In genomic region chr14:97697772-97698171, GRCh38 we compare ENCODE assay signal across 19 cellular contexts.
DNase-seq lines count a peak whose midpoint lies in the region; ATAC-seq and TF ChIP-seq lines count a peak whose summit lies in the region.
"Had no signal": no experiment of that assay in that cellular context is flagged by ENCODE, and none has a peak within 500 bp of the region (broad histone marks: within the 10 kb centered on the region; RNA-seq: fewer than 3 reads in every experiment).

No MANE protein-coding gene starts in this region.

- no peaks in the 10 kb centered on the region for H3K36me3 Mint-ChIP-seq in CD4-positive, alpha-beta T cell (ENCODE audit: low read depth)
- peaks cover 3% of the 10 kb centered on the region for H3K36me3 Mint-ChIP-seq in activated CD8-positive, alpha-beta T cell treated with anti-CD3 and anti-CD28 coated beads for 36 hours (ENCODE audit: low read depth)
- H3K36me3 Mint-ChIP-seq in effector memory CD8-positive, alpha-beta T cell (ENCODE audit: insufficient read depth): no peaks in the 10 kb centered on the region

- no peaks in the 10 kb centered on the region for H3K27me3 Mint-ChIP-seq in CD4-positive, alpha-beta T cell
- H3K27me3 Mint-ChIP-seq in activated CD8-positive, alpha-beta T cell treated with anti-CD3 and anti-CD28 coated beads for 36 hours: no peaks in the 10 kb centered on the region
- H3K27me3 Mint-ChIP-seq in effector memory CD8-positive, alpha-beta T cell: no peaks in the 10 kb centered on the region

- CTCF ChIA-PET in CD4-positive, alpha-beta T cell (lab: Charles Lee): no interaction called here
- CTCF ChIA-PET in activated CD8-positive, alpha-beta T cell treated with anti-CD3 and anti-CD28 coated beads for 36 hours (lab: Charles Lee): interaction anchor here (0.9 kb wide), 1 partner anchor 11 kb away, joined by 3 read pairs; no protein-coding TSS in a partner anchor

- H3K27me3 ChIP-seq in CD4-positive, alpha-beta T cell (ENCODE audit: control insufficient read depth, insufficient read depth, low read length): no peaks in the 10 kb centered on the region
- H3K27me3 ChIP-seq: ascending aorta, neutrophil had no signal

- no peaks in the 10 kb centered on the region for H3K9me3 ChIP-seq in CD4-positive, alpha-beta T cell (ENCODE audit: control insufficient read depth, low read length)
- H3K9me3 ChIP-seq: ascending aorta, esophagus muscularis mucosa, neutrophil had no signal

- intact Hi-C loops in CD4-positive, alpha-beta T cell (cut with DNase I, micrococcal nuclease): no loop called here
- intact Hi-C loops in activated CD8-positive, alpha-beta T cell treated with anti-CD3 and anti-CD28 coated beads for 36 hours (cut with micrococcal nuclease): no loop called here

- no peak overlapping the region for H3K4me3 Mint-ChIP-seq in CD4-positive, alpha-beta T cell
- H3K4me3 Mint-ChIP-seq in activated CD8-positive, alpha-beta T cell treated with anti-CD3 and anti-CD28 coated beads for 36 hours: no peak overlapping the region
- peak overlapping the region; percentile 58 to 77 for H3K4me3 Mint-ChIP-seq in effector memory CD8-positive, alpha-beta T cell

- peaks cover 69% of the 10 kb centered on the region for H3K4me1 Mint-ChIP-seq in CD4-positive, alpha-beta T cell (ENCODE audit: low read depth)
- peaks cover 27% of the 10 kb centered on the region for H3K4me1 Mint-ChIP-seq in activated CD8-positive, alpha-beta T cell treated with anti-CD3 and anti-CD28 coated beads for 36 hours (ENCODE audit: low read depth)
- H3K4me1 Mint-ChIP-seq in effector memory CD8-positive, alpha-beta T cell (ENCODE audit: low read depth in 2 of 2): peaks cover 34 to 43% of the 10 kb centered on the region in 2 donors

- no peak for TF ChIP-seq CTCF in CD4-positive, alpha-beta T cell (IDR thresholded peaks at IDR 0.05)
- TF ChIP-seq CTCF in activated CD8-positive, alpha-beta T cell treated with anti-CD3 and anti-CD28 coated beads for 36 hours (IDR thresholded peaks at IDR 0.05): no peak

- DNase-seq in CD4-positive, alpha-beta T cell: peak in 1 of 10 experiments; percentile 11
- peak; percentile 73 for DNase-seq in activated CD8-positive, alpha-beta T cell treated with anti-CD3 and anti-CD28 coated beads for 36 hours
- DNase-seq in effector memory CD8-positive, alpha-beta T cell: peak; percentile 35 to 42 (median 41)
- DNase-seq in medulla oblongata (ENCODE audit: extremely low spot score) (no peak), CD1c-positive myeloid dendritic cell (ENCODE audit: extremely low spot score) (no peak), SW480 (ENCODE audit: low spot score) (no peak), NCI-H2171 (lab: John Stamatoyannopoulos, UW) (no peak)
- DNase-seq: DMS79; HCEC 1CT; KG1; NCI-H1105; NK-92 treated with Interleukin-12 subunit alpha and Interleukin-12 subunit beta, amount 100 ng/mL, for 24 hours; right cardiac atrium; stimulated activated CD4-positive, alpha-beta T cell treated with anti-CD3 and anti-CD28 coated beads, Interleukin-4, amount 100 ng/mL, for 1 hour had no signal

- H3K9me3 Mint-ChIP-seq in CD4-positive, alpha-beta T cell: peaks cover 5% of the 10 kb centered on the region
- H3K9me3 Mint-ChIP-seq in activated CD8-positive, alpha-beta T cell treated with anti-CD3 and anti-CD28 coated beads for 36 hours: peaks cover 12% of the 10 kb centered on the region
- H3K9me3 Mint-ChIP-seq in effector memory CD8-positive, alpha-beta T cell: peaks cover 2 to 12% of the 10 kb centered on the region in 2 donors

- H3K27ac Mint-ChIP-seq in CD4-positive, alpha-beta T cell: peak overlapping the region; percentile 50
- H3K27ac Mint-ChIP-seq in activated CD8-positive, alpha-beta T cell treated with anti-CD3 and anti-CD28 coated beads for 36 hours: peak overlapping the region; percentile 79
- peak overlapping the region; percentile 88 to 91 for H3K27ac Mint-ChIP-seq in effector memory CD8-positive, alpha-beta T cell

- POLR2A ChIA-PET in CD4-positive, alpha-beta T cell (lab: Charles Lee): interaction anchor here (0.6 to 1.4 kb wide), 3 partner anchors 15 to 33 kb away, joined by 3 to 5 read pairs (median 3); no protein-coding TSS in a partner anchor
- POLR2A ChIA-PET in activated CD8-positive, alpha-beta T cell treated with anti-CD3 and anti-CD28 coated beads for 36 hours (lab: Charles Lee): no interaction called here

- ATAC-seq in CD4-positive, alpha-beta T cell (ENCODE audit: poor library complexity): peak; percentile 52
- ATAC-seq in GM18867 (IDR thresholded peaks at IDR 0.05; ENCODE audit: unreplicated experiment): peak; percentile 67
- ATAC-seq in activated CD8-positive, alpha-beta T cell treated with anti-CD3 and anti-CD28 coated beads for 36 hours: peak; percentile 95
- ATAC-seq in effector memory CD8-positive, alpha-beta T cell (replicated peaks): peak; percentile 99
- ATAC-seq: right cardiac atrium had no signal

- H3K27ac ChIP-seq in CD4-positive, alpha-beta T cell (ENCODE audit: low read depth, low read length): no peak overlapping the region
- H3K27ac ChIP-seq: ascending aorta, coronary artery, esophagus muscularis mucosa, neutrophil had no signal

Comparison
In these comparisons a context has a peak if more than half of its experiments do, and no peak if none do; other contexts are left out.
1. DNase-seq: peak in activated CD8-positive, alpha-beta T cell treated with anti-CD3 and anti-CD28 coated beads for 36 hours (single experiment) and effector memory CD8-positive, alpha-beta T cell (3 of 3); none in medulla oblongata (single experiment), CD1c-positive myeloid dendritic cell (single experiment), SW480 (single experiment) and NCI-H2171 (single experiment).
2. H3K4me3 Mint-ChIP-seq: peak in effector memory CD8-positive, alpha-beta T cell (2 of 2); none in CD4-positive, alpha-beta T cell (single experiment) and activated CD8-positive, alpha-beta T cell treated with anti-CD3 and anti-CD28 coated beads for 36 hours (single experiment).
3. Peak in every context shown above with its lines, with median percentiles within 50 percentile points of each other: ATAC-seq and H3K27ac Mint-ChIP-seq.